Comparison of ENCODE assay signal across 17 cellular contexts in the genomic region with DNA sequence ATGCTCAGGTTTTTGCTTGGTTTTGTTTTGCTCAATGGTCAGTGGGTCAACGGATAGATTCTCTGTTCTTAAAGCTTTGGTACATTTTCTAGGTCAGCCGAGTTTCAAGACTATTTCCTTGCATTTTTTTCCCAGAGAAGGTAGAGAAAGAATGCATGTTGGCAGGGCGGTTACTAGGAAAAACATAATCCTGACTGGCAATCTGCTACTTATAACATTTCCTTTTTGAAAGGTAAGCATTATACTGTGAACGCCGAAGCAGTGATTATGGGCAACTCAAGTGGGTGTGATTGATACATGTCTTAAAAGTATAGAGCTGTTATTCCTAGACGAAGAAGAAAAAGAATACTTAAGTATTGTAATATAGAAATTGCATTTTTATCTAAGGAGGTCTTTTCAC.
"Had no signal": no experiment of that assay in that cellular context is flagged by ENCODE, and none has a peak within 500 bp of the region (broad histone marks: within the 10 kb centered on the region; RNA-seq: fewer than 3 reads in every experiment).

No MANE protein-coding gene starts in this region.

- H3K4me3 ChIP-seq: esophagus squamous epithelium, hepatocyte, ovary, prostate gland, spleen, tibial artery had no signal

- H3K9me3 ChIP-seq: esophagus squamous epithelium, ovary, prostate gland, spleen, tibial artery had no signal

- H2AFZ ChIP-seq: hepatocyte had no signal

- ATAC-seq: effector memory CD8-positive, alpha-beta T cell; naive thymus-derived CD4-positive, alpha-beta T cell; sciatic nerve; stimulated activated memory B cell treated with anti-CD40 and anti-IgM and Interleukin-4, amounts not matched to agents 10 μg/mL and 1 μg/mL and 100 μg/mL, for 72 hours had no signal

- H3K36me3 ChIP-seq: esophagus squamous epithelium, ovary, prostate gland, spleen, tibial artery had no signal

- DNase-seq: effector memory CD8-positive, alpha-beta T cell; esophagus squamous epithelium; foreskin fibroblast; kidney glomerular epithelial cell; mesendoderm; naive thymus-derived CD4-positive, alpha-beta T cell; nephron progenitor cell; ovary; spleen; stimulated activated CD4-positive, alpha-beta T cell treated with anti-CD3 and anti-CD28 coated beads, Interleukin-15, amount 100 ng/mL, for 24 hours; stimulated activated CD4-positive, alpha-beta T cell treated with anti-CD3 and anti-CD28 coated beads, Interleukin-1b, Interleukin-23, amount 100 ng/mL, for 48 hours; stimulated activated CD4-positive, alpha-beta T cell treated with anti-CD3 and anti-CD28 coated beads, Interleukin-4, amount 100 ng/mL, for 24 hours; tibial artery had no signal

- H3K4me2 ChIP-seq: hepatocyte had no signal

- H3K27me3 ChIP-seq: esophagus squamous epithelium, hepatocyte, ovary, tibial artery had no signal

- H3K79me2 ChIP-seq: hepatocyte had no signal

- H3K27ac ChIP-seq: esophagus squamous epithelium, hepatocyte, ovary, prostate gland, spleen, tibial artery had no signal

- H3K4me1 ChIP-seq: spleen, tibial artery had no signal
